In the genomic region with DNA sequence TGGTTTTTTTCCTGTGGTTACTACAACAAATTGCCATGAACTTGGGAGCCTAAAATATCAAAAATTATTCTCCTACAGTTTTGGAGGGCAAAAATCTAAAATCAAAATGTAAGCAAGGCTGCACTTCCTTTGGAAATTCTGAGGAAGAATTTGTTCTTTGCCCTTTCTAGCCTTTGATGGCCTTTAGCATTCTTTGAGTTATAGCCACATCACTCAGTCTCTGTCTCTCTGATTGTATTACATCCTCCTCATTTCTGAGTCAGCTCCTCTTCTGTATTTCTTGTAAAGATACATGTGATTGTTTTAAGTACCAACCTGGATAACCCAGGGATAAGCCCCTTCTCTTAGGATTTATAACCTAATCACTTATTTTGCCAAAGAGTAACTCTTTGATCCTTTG, we compare ENCODE assay signal across 14 cellular contexts.
"Had no signal": no experiment of that assay in that cellular context is flagged by ENCODE, and none has a peak within 500 bp of the region (broad histone marks: within the 10 kb centered on the region; RNA-seq: fewer than 3 reads in every experiment).

No MANE protein-coding gene starts in this region.

- H3K27ac ChIP-seq: hepatocyte, lower lobe of right lung, parathyroid adenoma, tibial artery had no signal

- H3K4me1 ChIP-seq: lower lobe of right lung, parathyroid adenoma, tibial artery had no signal

- H3K9me3 Mint-ChIP-seq: T-helper 2 cell treated with Interferon-gamma antibody and Interleukin-4, amounts not matched to agents 5 μg/mL and 100 μg/mL, for 36 hours had no signal

- DNase-seq: activated CD4-positive, alpha-beta memory T cell treated with anti-CD3 and anti-CD28 coated beads for 36 hours; activated CD4-positive, CD25-positive, alpha-beta regulatory T cell treated with anti-CD3 and anti-CD28 coated beads, Interleukin-2, amount 50 U/mL, for 72 hours; activated gamma-delta T cell; activated T-cell treated with anti-CD3 and anti-CD28 coated beads, Interleukin-2, amount 50 U/mL, for 48 hours; lower lobe of right lung; midbrain; naive B cell; retina; SW 1271; tibial artery had no signal

- H3K4me1 Mint-ChIP-seq: naive B cell had no signal

- H3K27me3 Mint-ChIP-seq: activated CD4-positive, alpha-beta memory T cell treated with anti-CD3 and anti-CD28 coated beads for 36 hours; activated naive CD8-positive, alpha-beta T cell; naive B cell had no signal

- H3K27me3 ChIP-seq: hepatocyte, tibial artery had no signal

- H3K27ac Mint-ChIP-seq: activated CD4-positive, alpha-beta memory T cell treated with anti-CD3 and anti-CD28 coated beads for 36 hours; activated naive CD8-positive, alpha-beta T cell; naive B cell; T-helper 2 cell treated with Interferon-gamma antibody and Interleukin-4, amounts not matched to agents 5 μg/mL and 100 μg/mL, for 36 hours had no signal

- H3K4me3 Mint-ChIP-seq: activated CD4-positive, alpha-beta memory T cell treated with anti-CD3 and anti-CD28 coated beads for 36 hours; activated naive CD8-positive, alpha-beta T cell; naive B cell; T-helper 2 cell treated with Interferon-gamma antibody and Interleukin-4, amounts not matched to agents 5 μg/mL and 100 μg/mL, for 36 hours had no signal

- ATAC-seq: lower lobe of right lung had no signal
